Comparison of ENCODE assay signal across 7 cellular contexts in genomic region chr10:49407552-49408137, GRCh38. TPM values are rescaled to one million over a fixed set of nuclear protein-coding genes. Genes with fewer than 3 reads are reported as not detected.
A peak's percentile ranks its signal among the peaks of the same experiment; 100 is the strongest.
DNase-seq lines count a peak whose midpoint lies in the region; ATAC-seq and TF ChIP-seq lines count a peak whose summit lies in the region.

No MANE protein-coding gene starts in this region.

- H3K27ac ChIP-seq in OCI-LY1 (ENCODE audit: low read depth, low read length, poor library complexity, severe bottlenecking) (no peak overlapping the region), esophagus squamous epithelium (no peak overlapping the region), neural cell (ENCODE audit: low read length) (no peak overlapping the region)

- no peak for TF ChIP-seq POLR2A in esophagus squamous epithelium (IDR thresholded peaks at IDR 0.05)

- H3K79me2 ChIP-seq in OCI-LY1 (ENCODE audit: insufficient read depth, low read length) (no peaks in the 10 kb centered on the region), neural cell (replicated peaks; ENCODE audit: insufficient read depth, low read length) (no peaks in the 10 kb centered on the region)

- POLR2A ChIA-PET in GM10248 (lab: Yijun Ruan, JAX): interaction anchor here (1.4 kb wide), 1 partner anchor 112 kb away, joined by 4 read pairs; no protein-coding TSS in a partner anchor

- TF ChIP-seq CTCF in GM10248 (IDR thresholded peaks at IDR 0.05; ENCODE audit: control extremely low read depth, extremely low read depth, low read depth, missing control alignments): peak; percentile 93
- TF ChIP-seq CTCF in OCI-LY1 (IDR thresholded peaks at IDR 0.05; ENCODE audit: low read length): peak; percentile 92
- TF ChIP-seq CTCF in esophagus squamous epithelium (IDR thresholded peaks at IDR 0.05): peak; percentile 64 to 94 (median 84)
- peak; percentile 80 for TF ChIP-seq CTCF in neural cell (IDR thresholded peaks at IDR 0.05; ENCODE audit: poor library complexity, severe bottlenecking)

- intact Hi-C loops in esophagus squamous epithelium (cut with DNase I): loop anchor here (5.0 kb wide), 1 partner anchor 115 kb away; no protein-coding TSS in a partner anchor

- H3K9me2 ChIP-seq in OCI-LY1 (ENCODE audit: low read depth, low read length): no peaks in the 10 kb centered on the region
- H3K9me2 ChIP-seq in neural cell (ENCODE audit: insufficient read depth, low read length): no peaks in the 10 kb centered on the region

- TF ChIP-seq EP300 in neural cell (conservative IDR thresholded peaks at IDR 0.05; ENCODE audit: poor library complexity, severe bottlenecking): no peak

- H3K4me1 ChIP-seq in OCI-LY1 (ENCODE audit: insufficient read depth, low read length, severe bottlenecking): no peaks in the 10 kb centered on the region
- peaks cover 0 to 11% (median 0%) of the 10 kb centered on the region in 3 donors for H3K4me1 ChIP-seq in esophagus squamous epithelium

- peak; percentile 66 for TF ChIP-seq RAD21 in neural cell (conservative IDR thresholded peaks at IDR 0.05)

- H3F3A ChIP-seq in OCI-LY1 (ENCODE audit: insufficient read depth, low read length): no peaks in the 10 kb centered on the region
- H3F3A ChIP-seq in neural cell (ENCODE audit: insufficient read depth, low read length, poor library complexity, severe bottlenecking): no peaks in the 10 kb centered on the region

- WGBS in esophagus squamous epithelium, 2 donors: 0% methylated on average over 1 of the region's 2 CpGs; no CpG with 5 or more reads in 1 of the 2 donors

- no peak overlapping the region for H2AFZ ChIP-seq in OCI-LY1 (ENCODE audit: low read length)
- no peak overlapping the region for H2AFZ ChIP-seq in neural cell (ENCODE audit: low read depth, low read length)

- DNase-seq in GM10248 (ENCODE audit: extremely low spot score) (peak; percentile 84), activated T-cell treated with anti-CD3 and anti-CD28 coated beads for 4 hours (peak; percentile 59), esophagus squamous epithelium (lab: John Stamatoyannopoulos, UW) (no peak)
- DNase-seq in stimulated activated naive CD4-positive, alpha-beta T cell treated with Interleukin-2 at 50 U/mL for 16 hours (lab: John Stamatoyannopoulos, UW): peak; percentile 60

- no peak overlapping the region for H3K4me2 ChIP-seq in OCI-LY1 (ENCODE audit: low read length)
- no peak overlapping the region for H3K4me2 ChIP-seq in neural cell (ENCODE audit: low read length)

- H4K20me1 ChIP-seq in OCI-LY1 (ENCODE audit: insufficient read depth, low read length) (no peaks in the 10 kb centered on the region), neural cell (ENCODE audit: insufficient read depth) (no peaks in the 10 kb centered on the region)

- no peak overlapping the region for H3K4me3 ChIP-seq in OCI-LY1 (ENCODE audit: low read depth, low read length, poor library complexity, severe bottlenecking)
- H3K4me3 ChIP-seq in esophagus squamous epithelium: no peak overlapping the region
- no peak overlapping the region for H3K4me3 ChIP-seq in neural cell (ENCODE audit: low read length)

- no peak overlapping the region for H3K9ac ChIP-seq in OCI-LY1 (ENCODE audit: low read length)
- no peak overlapping the region for H3K9ac ChIP-seq in neural cell (ENCODE audit: low read length)

- H3K9me3 ChIP-seq in OCI-LY1 (ENCODE audit: low read length): no peaks in the 10 kb centered on the region
- H3K9me3 ChIP-seq in esophagus squamous epithelium: no peaks in the 10 kb centered on the region
- H3K9me3 ChIP-seq in neural cell (ENCODE audit: low read length): no peaks in the 10 kb centered on the region

- CTCF ChIA-PET in GM10248 (lab: Yijun Ruan, JAX): interaction anchor here (0.6 to 7.6 kb wide), 52 partner anchors 8 to 906 kb away, joined by 3 to 119 read pairs (median 4); partner anchors contain the start of gene DRGX

- H3K27me3 ChIP-seq in OCI-LY1 (ENCODE audit: insufficient read depth, low read length) (no peaks in the 10 kb centered on the region), esophagus squamous epithelium (peaks cover 0 to 54% (median 0%) of the 10 kb centered on the region in 4 donors), neural cell (ENCODE audit: insufficient read depth, low read depth, low read length) (peaks cover 23% of the 10 kb centered on the region)

- peak; percentile 64 for ATAC-seq in HG03196 (IDR thresholded peaks at IDR 0.05; ENCODE audit: unreplicated experiment)

- no peaks in the 10 kb centered on the region for H3K36me3 ChIP-seq in OCI-LY1 (ENCODE audit: insufficient read depth, low read length)
- H3K36me3 ChIP-seq in esophagus squamous epithelium: no peaks in the 10 kb centered on the region
- H3K36me3 ChIP-seq in neural cell (ENCODE audit: insufficient read depth, low read length): no peaks in the 10 kb centered on the region

TF ChIP-seq in neural cell, 6 proteins besides CTCF, POLR2A, EP300 and RAD21:
- peak; percentile 76 for TF ChIP-seq SMC3 (conservative IDR thresholded peaks at IDR 0.05; ENCODE audit: poor library complexity)
- no peak for TF ChIP-seq MXI1 (conservative IDR thresholded peaks at IDR 0.05; ENCODE audit: poor library complexity, severe bottlenecking)
- TF ChIP-seq POLR2AphosphoS5 (IDR thresholded peaks at IDR 0.05): no peak

RNA-seq across cellular contexts. Expression of gene DRGX, which starts 11.8 kb away (rescaled TPM):
- total RNA-seq in esophagus squamous epithelium: not detected
- not detected in 2 replicates for polyA plus RNA-seq in neural cell
- not detected in 2 replicates for polyA minus RNA-seq in neural cell
